ENCODE assay signal across 8 cellular contexts in genomic region chr6:137873273-137873762, GRCh38. TPM values are rescaled to one million over a fixed set of nuclear protein-coding genes. Genes with fewer than 3 reads are reported as not detected.
DNase-seq lines count a peak whose midpoint lies in the region; ATAC-seq, FAIRE-seq and TF ChIP-seq lines count a peak whose summit lies in the region.

No MANE protein-coding gene starts in this region.

- H3K4me3 ChIP-seq in GM12875 (ENCODE audit: low read depth, low read length) (peak overlapping the region; percentile 17), SK-N-MC (peak overlapping the region; percentile 41; the same call in 1 of the 2 replicates), cardiac fibroblast (replicated peaks in 1 of 2; ENCODE audit: low read depth in 2 of 2, low read length in 2 of 2) (peak overlapping the region in 1 of 2 donors; percentile 92), testis (no peak overlapping the region)

- DNase-seq in SK-N-MC (ENCODE audit: low read depth, low spot score) (peak; percentile 47), cardiac fibroblast (ENCODE audit: low read depth in 2 of 2) (peak; percentile 97 to 99), myocyte (ENCODE audit: low read depth) (peak; percentile 53), testis (peak; percentile 84), putamen (ENCODE audit: low spot score) (no peak), frontal cortex (ENCODE audit: low spot score in 2 of 2) (no peak)

- FAIRE-seq in frontal cortex (lab: Jason Lieb, UNC) = no peak

- H3K9ac ChIP-seq in SK-N-MC (ENCODE audit: insufficient read length) = no peak overlapping the region

- H3K36me3 ChIP-seq in SK-N-MC (ENCODE audit: insufficient read depth, low read length) (peaks cover 9% of the 10 kb centered on the region; the same call in 1 of the 2 replicates), testis (ENCODE audit: low read depth, missing control alignments) (peaks cover 3% of the 10 kb centered on the region)

- no peak for TF ChIP-seq POLR2A in testis (IDR thresholded peaks at IDR 0.05)

- WGBS in testis, 2 donors = 18 to 37% methylated on average over 7 of the region's 7 CpGs

- intact Hi-C loops in testis (cut with DNase I; ENCODE audit: low total_unique reads) = no loop called here

- H3K27ac ChIP-seq in SK-N-MC = no peak overlapping the region
- peak overlapping the region in 1 of 2 donors; percentile 26 for H3K27ac ChIP-seq in testis

- peaks cover 14% of the 10 kb centered on the region for H3K4me1 ChIP-seq in testis

- no peaks in the 10 kb centered on the region for H3K27me3 ChIP-seq in testis

- ATAC-seq in HG02763 (IDR thresholded peaks at IDR 0.05; ENCODE audit: unreplicated experiment) = peak; percentile 40

- H3K9me3 ChIP-seq in SK-N-MC (ENCODE audit: low read depth, low read length) (no peaks in the 10 kb centered on the region), testis (no peaks in the 10 kb centered on the region)

- TF ChIP-seq CTCF in GM12875 (IDR thresholded peaks at IDR 0.05; ENCODE audit: borderline replicate concordance, insufficient read depth, low read depth, low read length) = no peak
- no peak for TF ChIP-seq CTCF in cardiac fibroblast (IDR thresholded peaks at IDR 0.05; ENCODE audit: low read depth, low read length)
- no peak for TF ChIP-seq CTCF in testis (IDR thresholded peaks at IDR 0.05)

RNA-seq across cellular contexts. Expression of gene TNFAIP3, which starts 6.3 kb away (rescaled TPM):
- 6.8 and 7.8 TPM in 2 replicates for total RNA-seq in myocyte
- polyA plus RNA-seq in myocyte (2012) = 3.7 TPM
- total RNA-seq in testis = 10 to 100 TPM; 12.6 to 15.2 TPM
- 25.1 TPM for polyA plus RNA-seq in testis (ENCODE audit: insufficient read depth, low read depth, low replicate concordance)
- 1.6 TPM for total RNA-seq in frontal cortex

Comparison
In these comparisons a context has a peak if more than half of its experiments do, and no peak if none do; other contexts are left out.
1. H3K4me3 ChIP-seq: peak in GM12875 (single experiment) and SK-N-MC (single experiment); none in testis (0 of 2).
2. DNase-seq: peak in SK-N-MC (single experiment), cardiac fibroblast (2 of 2), myocyte (single experiment) and testis (single experiment); none in putamen (single experiment) and frontal cortex (0 of 2).